ENCODE assay signal across 22 cellular contexts in the genomic region with DNA sequence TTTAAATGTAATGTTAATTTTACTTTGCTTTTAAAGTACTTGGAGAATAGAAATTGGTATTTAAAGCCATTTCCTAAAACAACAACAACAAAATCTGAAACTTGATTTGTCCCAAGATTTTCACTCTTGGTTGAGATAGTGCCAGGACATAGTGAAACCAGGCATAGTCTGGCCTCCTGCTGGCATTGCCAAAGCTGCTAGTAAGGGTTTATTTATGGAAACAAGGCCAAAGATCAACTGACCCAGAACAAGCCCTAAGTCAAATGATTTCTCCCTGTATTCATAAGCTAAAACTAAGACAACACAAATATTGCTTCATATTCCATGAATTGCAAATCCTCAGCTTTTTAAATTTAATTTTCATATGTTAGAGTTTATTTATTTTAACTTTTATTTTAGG.
"Had no signal": no experiment of that assay in that cellular context is flagged by ENCODE, and none has a peak within 500 bp of the region (broad histone marks: within the 10 kb centered on the region; RNA-seq: fewer than 3 reads in every experiment).

No MANE protein-coding gene starts in this region.

- H3K9ac ChIP-seq: SK-N-SH had no signal

- H3K9me3 ChIP-seq: MG63, SJCRH30, SK-N-SH had no signal

- H3K4me1 ChIP-seq: SJCRH30 had no signal

- ATAC-seq: activated CD4-positive, alpha-beta T cell treated with anti-CD3 and anti-CD28 coated beads for 36 hours; activated T-helper 17 cell treated with anti-CD3 and anti-CD28 coated beads, Interleukin-2, amount 50 U/mL, for 72 hours had no signal

- H3K36me3 ChIP-seq: MG63, SJCRH30, WERI-Rb-1 had no signal

- H3K4me3 ChIP-seq: MG63, SJCRH30 had no signal

- DNase-seq: activated CD4-positive, alpha-beta memory T cell treated with anti-CD3 and anti-CD28 coated beads, Interleukin-2, amount 10 ng/mL, durations not matched to agents 7 days and 5 days; activated CD4-positive, alpha-beta T cell treated with anti-CD3 and anti-CD28 coated beads for 36 hours; activated CD4-positive, alpha-beta T cell treated with anti-CD3 and anti-CD28 coated beads, Interleukin-2, amount 50 U/mL, for 1 hour; activated gamma-delta T cell; activated naive CD4-positive, alpha-beta T cell treated with anti-CD3 and anti-CD28 coated beads for 36 hours; activated T-cell treated with anti-CD3 and anti-CD28 coated beads for 4 hours; activated T-cell treated with anti-CD3 and anti-CD28 coated beads, Interleukin-2, amount 50 U/mL, for 48 hours; MG63; MV-4-11; NCI-H1092 treated with DMSO at 0.1 percent for 48 hours; NCI-H1417 treated with DMSO at 0.1 percent for 48 hours; NCI-H1694 treated with DMSO at 0.1 percent for 48 hours; NCI-H2029 treated with DMSO at 0.1 percent for 48 hours; NCI-H345; NCI-H510A; NCI-H526 treated with DMSO at 0.1 percent for 48 hours; NCI-H82; SJCRH30; SK-N-SH; T-helper 1 cell; WERI-Rb-1 had no signal

- H3K4me2 ChIP-seq: SK-N-SH had no signal

- H3K27ac ChIP-seq: SJCRH30, WERI-Rb-1 had no signal

- H3K27me3 ChIP-seq: MG63, SJCRH30 had no signal
